In genomic region chr10:77910524-77911145, GRCh38 we compare ENCODE assay signal across 26 cellular contexts. TPM values are rescaled to one million over a fixed set of nuclear protein-coding genes. Genes with fewer than 3 reads are reported as not detected.
DNase-seq lines count a peak whose midpoint lies in the region; ATAC-seq and TF ChIP-seq lines count a peak whose summit lies in the region.
"Had no signal": no experiment of that assay in that cellular context is flagged by ENCODE, and none has a peak within 500 bp of the region (broad histone marks: within the 10 kb centered on the region; RNA-seq: fewer than 3 reads in every experiment).

No MANE protein-coding gene starts in this region.

- H3K27me3 ChIP-seq in H9 (ENCODE audit: insufficient read depth, low read length) (no peaks in the 10 kb centered on the region), adrenal gland (no peaks in the 10 kb centered on the region), mesendoderm (ENCODE audit: insufficient read depth, low read length, poor library complexity) (no peaks in the 10 kb centered on the region), transverse colon (no peaks in the 10 kb centered on the region), left lung (no peaks in the 10 kb centered on the region)
- H3K27me3 ChIP-seq: foreskin keratinocyte, uterus had no signal

- no peaks in the 10 kb centered on the region for H3K23me2 ChIP-seq in H9 (ENCODE audit: insufficient read length, low read depth, low read length, poor library complexity, severe bottlenecking)

- H3K79me2 ChIP-seq in H9 (ENCODE audit: insufficient read depth, low read length), result peaks cover 18% of the 10 kb centered on the region; the same call in 1 of the 2 replicates
- peaks cover 98% of the 10 kb centered on the region for H3K79me2 ChIP-seq in mesendoderm (ENCODE audit: control insufficient read depth, insufficient read depth, low read length)

- H2BK15ac ChIP-seq in H9 (ENCODE audit: low read depth, low read length), result no peak overlapping the region
- no peak overlapping the region for H2BK15ac ChIP-seq in mesendoderm (replicated peaks; ENCODE audit: low read depth)

- H3K36me3 Mint-ChIP-seq in H9 (ENCODE audit: insufficient read depth in 1 of 3, low read depth in 3 of 3), result peaks cover 0 to 6% (median 0%) of the 10 kb centered on the region in 3 experiments; a peak in 2 of 7 replicates
- H3K36me3 Mint-ChIP-seq: activated naive CD8-positive, alpha-beta T cell; IgD-negative memory B cell; immature natural killer cell had no signal

- TF ChIP-seq POLR2A in adrenal gland (IDR thresholded peaks at IDR 0.05), result no peak
- TF ChIP-seq POLR2A in transverse colon (IDR thresholded peaks at IDR 0.05), result no peak

- H4K5ac ChIP-seq in H9 (ENCODE audit: insufficient read length, low read depth, low read length) (no peak overlapping the region), mesendoderm (ENCODE audit: low read length) (no peak overlapping the region)

- H3K27me3 Mint-ChIP-seq in H9 (ENCODE audit: low read depth), result no peaks in the 10 kb centered on the region

- H2AK5ac ChIP-seq in H9 (ENCODE audit: insufficient read length, low read length), result no peak overlapping the region
- H2AK5ac ChIP-seq in mesendoderm (ENCODE audit: low read length), result no peak overlapping the region

- no peak overlapping the region for H3K4me3 Mint-ChIP-seq in H9
- H3K4me3 Mint-ChIP-seq: activated B cell treated with CpG ODN at 0.5 μM for 24 hours; activated naive CD8-positive, alpha-beta T cell; activated T-helper 17 cell treated with anti-CD3 and anti-CD28 coated beads, Interleukin-2, amount 50 U/mL, for 72 hours; IgD-negative memory B cell; immature natural killer cell; neural crest cell had no signal

- H2BK12ac ChIP-seq in H9 (ENCODE audit: insufficient read length, low read depth, low read length), result no peak overlapping the region

- H2BK5ac ChIP-seq in H9 (ENCODE audit: insufficient read length, low read length) (no peak overlapping the region), mesendoderm (ENCODE audit: low read length) (no peak overlapping the region)

- no peak overlapping the region for H3K14ac ChIP-seq in H9 (ENCODE audit: insufficient read depth, low read length)

- intact Hi-C loops in adrenal gland (cut with DNase I) (loop anchor here in 1 of 2 donors (10.0 kb wide), 1 partner anchor 104 kb away; no protein-coding TSS in a partner anchor), transverse colon (cut with DNase I; ENCODE audit: low total_unique reads) (no loop called here), left lung (cut with DNase I) (no loop called here)

- H3K79me1 ChIP-seq in H9 (ENCODE audit: insufficient read depth, low read depth, low read length, poor library complexity, severe bottlenecking) (peaks cover 6% of the 10 kb centered on the region), mesendoderm (ENCODE audit: low read length) (peaks cover 6% of the 10 kb centered on the region)

- H3K9me3 ChIP-seq in H9 (ENCODE audit: control insufficient read depth, low read depth, low read length) (no peaks in the 10 kb centered on the region), adrenal gland (replicated peaks in 1 of 3) (no peaks in the 10 kb centered on the region), transverse colon (no peaks in the 10 kb centered on the region), left lung (no peaks in the 10 kb centered on the region)
- H3K9me3 ChIP-seq: left ventricle myocardium inferior, mucosa of descending colon, uterus had no signal

- peak overlapping the region; percentile 40 to 73 (median 47); a peak in 5 of 7 replicates for H3K27ac Mint-ChIP-seq in H9
- H3K27ac Mint-ChIP-seq: activated B cell treated with CpG ODN at 0.5 μM for 24 hours; activated naive CD8-positive, alpha-beta T cell; activated T-helper 17 cell treated with anti-CD3 and anti-CD28 coated beads, Interleukin-2, amount 50 U/mL, for 72 hours had no signal

- no peak overlapping the region for H3K23ac ChIP-seq in H9 (ENCODE audit: insufficient read length, low read depth, low read length)
- no peak overlapping the region for H3K23ac ChIP-seq in mesendoderm (ENCODE audit: low read length)

- H3K18ac ChIP-seq in H9 (ENCODE audit: insufficient read length, low read depth, low read length), result no peak overlapping the region
- no peak overlapping the region for H3K18ac ChIP-seq in mesendoderm (ENCODE audit: low read length)

- DNase-seq in H9 (no peak), adrenal gland (no peak), mesendoderm (no peak), transverse colon (no peak), substantia nigra (lab: John Stamatoyannopoulos, UW) (no peak), left lung (no peak)
- DNase-seq in activated CD8-positive, alpha-beta memory T cell treated with anti-CD3 and anti-CD28 coated beads, Interleukin-2, amount 50 U/mL, for 48 hours, result no peak
- DNase-seq: activated B cell treated with CpG ODN at 0.5 μM for 24 hours; activated CD4-positive, alpha-beta T cell treated with anti-CD3 and anti-CD28 coated beads, Interleukin-2, amount 50 U/mL, for 4 hours; foreskin keratinocyte; hippocampal formation; immature natural killer cell; left ventricle myocardium inferior; NCI-H1105; NCI-H2029 treated with DMSO at 0.1 percent for 48 hours; NCI-H2227 treated with DMSO at 0.1 percent for 48 hours; NCI-H748 treated with DMSO at 0.1 percent for 48 hours; Right ventricle myocardium superior; uterus had no signal

- no peak overlapping the region for H2BK120ac ChIP-seq in H9 (ENCODE audit: low read depth, low read length, poor library complexity, severe bottlenecking)
- no peak overlapping the region for H2BK120ac ChIP-seq in mesendoderm (ENCODE audit: low read depth, low read length)

- TF ChIP-seq EP300 in transverse colon (IDR thresholded peaks at IDR 0.05; ENCODE audit: low read depth), result no peak

- H3K27ac ChIP-seq in H9 (ENCODE audit: insufficient read length, low read depth, low read length) (no peak overlapping the region), adrenal gland (peak overlapping the region; percentile 74 to 92 (median 86)), mesendoderm (ENCODE audit: low read depth, low read length) (no peak overlapping the region), transverse colon (peak overlapping the region in 3 of 4 donors; percentile 49 to 62 (median 51)), substantia nigra (ENCODE audit: low read depth, low read length, poor library complexity, severe bottlenecking) (no peak overlapping the region), left lung (no peak overlapping the region)
- H3K27ac ChIP-seq: epithelial cell of prostate, foreskin keratinocyte, left ventricle myocardium inferior had no signal

- H3K4me2 ChIP-seq in H9 (ENCODE audit: insufficient read depth, insufficient read length, low read length) (no peak overlapping the region), mesendoderm (ENCODE audit: low read length) (no peak overlapping the region)

- H4K91ac ChIP-seq in H9 (ENCODE audit: insufficient read length, low read depth, low read length), result no peak overlapping the region

- H3K56ac ChIP-seq in H9 (ENCODE audit: insufficient read length, low read depth, low read length), result no peak overlapping the region
- H3K56ac ChIP-seq in mesendoderm (ENCODE audit: low read length), result peak overlapping the region; percentile 27

- H3K36me3 ChIP-seq in adrenal gland (replicated peaks in 1 of 2) (no peaks in the 10 kb centered on the region), mesendoderm (ENCODE audit: control insufficient read depth, insufficient read depth, low read length) (no peaks in the 10 kb centered on the region), transverse colon (no peaks in the 10 kb centered on the region), left lung (no peaks in the 10 kb centered on the region)
- H3K36me3 ChIP-seq: left ventricle myocardium inferior, uterus had no signal

- H3K9me3 Mint-ChIP-seq in H9, result no peaks in the 10 kb centered on the region
- H3K9me3 Mint-ChIP-seq: activated B cell treated with CpG ODN at 0.5 μM for 24 hours; activated T-helper 17 cell treated with anti-CD3 and anti-CD28 coated beads, Interleukin-2, amount 50 U/mL, for 72 hours; IgD-negative memory B cell; immature natural killer cell; neural crest cell had no signal

- no peak overlapping the region for H3K4ac ChIP-seq in H9 (ENCODE audit: low read depth, low read length)
- no peak overlapping the region for H3K4ac ChIP-seq in mesendoderm (ENCODE audit: low read depth, low read length)

- whole genome bisulfite sequencing in H9 (ENCODE audit: extremely low coverage, insufficient read length, low lambda C conversion rate), result no CpG with 5 or more reads among the region's 8 CpGs
- 80 to 86% (median 83%) methylated on average over 7 to 8 of the region's 8 CpGs for WGBS in adrenal gland, 4 donors
- no CpG with 5 or more reads among the region's 8 CpGs for WGBS in mesendoderm (ENCODE audit: extremely low coverage, insufficient coverage, low lambda C conversion rate)
- 88 to 92% methylated on average over 2 to 8 of the region's 8 CpGs for WGBS in transverse colon (ENCODE audit: low coverage in 1 of 2), 2 donors

- no peak overlapping the region for H3T11ph ChIP-seq in H9 (ENCODE audit: low read length)

- H3K4me3 ChIP-seq in adrenal gland, result no peak overlapping the region
- H3K4me3 ChIP-seq in mesendoderm (ENCODE audit: low read length), result no peak overlapping the region
- no peak overlapping the region for H3K4me3 ChIP-seq in transverse colon
- H3K4me3 ChIP-seq in left lung, result no peak overlapping the region
- H3K4me3 ChIP-seq: left ventricle myocardium inferior, mucosa of descending colon, uterus had no signal

- in situ Hi-C loops in transverse colon (cut with MboI; ENCODE audit: low pct_ligation_motif_present in 1 of 4, low pct_unique_long_range_greater_than_20kb in 1 of 4, low sequenced_read_pairs in 3 of 4), result no loop called here

- no peak overlapping the region for H4K8ac ChIP-seq in H9 (replicated peaks; ENCODE audit: insufficient read length, low read depth, low read length)
- no peak overlapping the region for H4K8ac ChIP-seq in mesendoderm (ENCODE audit: low read depth, low read length)

- H2BK20ac ChIP-seq in H9 (ENCODE audit: low read depth, low read length, poor library complexity, severe bottlenecking), result no peak overlapping the region

- TF ChIP-seq CTCF in H9 (conservative IDR thresholded peaks at IDR 0.05) (no peak), adrenal gland (IDR thresholded peaks at IDR 0.05) (no peak), transverse colon (IDR thresholded peaks at IDR 0.05) (no peak), left lung (IDR thresholded peaks at IDR 0.05) (no peak)

- H4K20me1 ChIP-seq in H9 (ENCODE audit: control insufficient read depth, insufficient read depth, insufficient read length), result no peaks in the 10 kb centered on the region

- H3K9ac ChIP-seq in H9 (ENCODE audit: extremely low read depth, insufficient read length, low read length), result no peak overlapping the region
- H3K9ac ChIP-seq in mesendoderm (ENCODE audit: low read length), result no peak overlapping the region

- no peak overlapping the region for H2AFZ ChIP-seq in H9 (ENCODE audit: low read length)

- peaks cover 32 to 42% of the 10 kb centered on the region in 2 experiments for H3K4me1 Mint-ChIP-seq in H9
- H3K4me1 Mint-ChIP-seq: activated B cell treated with CpG ODN at 0.5 μM for 24 hours; activated T-helper 17 cell treated with anti-CD3 and anti-CD28 coated beads, Interleukin-2, amount 50 U/mL, for 72 hours; IgD-negative memory B cell had no signal

- ATAC-seq in left lung (no peak), HG02884 (IDR thresholded peaks at IDR 0.05; ENCODE audit: unreplicated experiment) (no peak)
- ATAC-seq: activated T-helper 17 cell treated with anti-CD3 and anti-CD28 coated beads, Interleukin-2, amount 50 U/mL, for 72 hours; foreskin keratinocyte had no signal

- H3K4me1 ChIP-seq in H9 (ENCODE audit: insufficient read depth, low read length) (no peaks in the 10 kb centered on the region; the same call in 1 of the 2 replicates), adrenal gland (replicated peaks in 1 of 2) (peaks cover 51 to 84% of the 10 kb centered on the region in 2 donors), mesendoderm (ENCODE audit: control insufficient read depth, low read depth, low read length) (peaks cover 5% of the 10 kb centered on the region), transverse colon (peaks cover 12 to 44% (median 22%) of the 10 kb centered on the region in 4 donors), left lung (peaks cover 0 to 5% of the 10 kb centered on the region in 2 donors)
- H3K4me1 ChIP-seq: uterus had no signal

RNA-seq across cellular contexts. Expression of gene DLG5, which starts 15.9 kb away (rescaled TPM):
- 67.2 and 67.4 TPM in 2 replicates for total RNA-seq in H9 (2021)
- 100 to 1,000 TPM in 6 of 8 donors, 10 to 100 TPM in 2; 81.8 to 175 (median 125) TPM for total RNA-seq in adrenal gland
- polyA plus RNA-seq in adrenal gland, result 10 to 100 TPM; 39.6 to 94.4 (median 88.6) TPM
- polyA plus RNA-seq in mesendoderm (2013, experiment 1 of 2), result 58.5 TPM
- polyA plus RNA-seq in mesendoderm (2013, experiment 2 of 2), result 57.0 TPM
- 10 to 100 TPM; 31.4 to 90.1 (median 44.6) TPM for total RNA-seq in transverse colon
- total RNA-seq in left lung, result 10 to 100 TPM; 17.0 to 28.4 TPM

Comparison
In these comparisons a context has a peak if more than half of its experiments do, and no peak if none do; other contexts are left out.
1. H3K27ac ChIP-seq: peak in adrenal gland (5 of 5) and transverse colon (3 of 4); none in H9 (single experiment), mesendoderm (single experiment), substantia nigra (single experiment) and left lung (0 of 2).